23 cellular contexts compared by ENCODE assay signal in genomic region chr16:35792516-35793285, GRCh38.
"Had no signal": no experiment of that assay in that cellular context is flagged by ENCODE, and none has a peak within 500 bp of the region (broad histone marks: within the 10 kb centered on the region; RNA-seq: fewer than 3 reads in every experiment).

No MANE protein-coding gene starts in this region.

- H2AFZ ChIP-seq: neural progenitor cell, parathyroid adenoma had no signal

- H3K4me1 ChIP-seq: gastrocnemius medialis, neural progenitor cell, parathyroid adenoma, suprapubic skin, transverse colon had no signal

- H3K4me3 ChIP-seq: dorsolateral prefrontal cortex, gastrocnemius medialis, neural progenitor cell, smooth muscle cell, suprapubic skin, transverse colon had no signal

- H3K27ac ChIP-seq: dorsolateral prefrontal cortex, gastrocnemius medialis, neural progenitor cell, parathyroid adenoma, suprapubic skin, transverse colon had no signal

- H3K79me2 ChIP-seq: parathyroid adenoma had no signal

- H3K36me3 ChIP-seq: gastrocnemius medialis, neural progenitor cell, suprapubic skin, transverse colon had no signal

- H3K4me2 ChIP-seq: neural progenitor cell, smooth muscle cell had no signal

- FAIRE-seq: keratinocyte had no signal

- H3K9me3 ChIP-seq: gastrocnemius medialis had no signal

- DNase-seq: cortex of kidney; dorsolateral prefrontal cortex; effector CD4-positive, alpha-beta T cell; foreskin fibroblast; gastrocnemius medialis; head of caudate nucleus; mesenchymal stem cell; midbrain; naive thymus-derived CD4-positive, alpha-beta T cell; stimulated activated CD4-positive, alpha-beta T cell treated with anti-CD3 and anti-CD28 coated beads, Interleukin-12 subunit alpha, Interleukin-12 subunit beta, amount 100 ng/mL, for 4 hours; stimulated activated CD4-positive, alpha-beta T cell treated with anti-CD3 and anti-CD28 coated beads, Interleukin-1b, Interleukin-23, amount 100 ng/mL, for 48 hours; stimulated activated CD4-positive, alpha-beta T cell treated with anti-CD3 and anti-CD28 coated beads, Interleukin-4, amount 100 ng/mL, for 1 hour; stimulated activated CD8-positive, alpha-beta memory T cell treated with anti-CD3 and anti-CD28 coated beads, Interleukin-4, amount 100 ng/mL, for 48 hours; stimulated activated naive CD4-positive, alpha-beta T cell; stimulated activated naive CD8-positive, alpha-beta T cell treated with anti-CD3 and anti-CD28 coated beads, Interleukin-15, amount 100 ng/mL, for 72 hours; transverse colon had no signal

- ATAC-seq: gastrocnemius medialis; left lobe of liver; naive thymus-derived CD4-positive, alpha-beta T cell; sciatic nerve; stimulated activated naive CD8-positive, alpha-beta T cell treated with anti-CD3 and anti-CD28 coated beads, Interleukin-15, amount 100 ng/mL, for 72 hours had no signal

- H3K9ac ChIP-seq: neural progenitor cell, parathyroid adenoma had no signal

- H3K27me3 ChIP-seq: gastrocnemius medialis, neural progenitor cell, suprapubic skin, transverse colon had no signal
